ENCODE assay signal across 1 cellular context in the genomic region with DNA sequence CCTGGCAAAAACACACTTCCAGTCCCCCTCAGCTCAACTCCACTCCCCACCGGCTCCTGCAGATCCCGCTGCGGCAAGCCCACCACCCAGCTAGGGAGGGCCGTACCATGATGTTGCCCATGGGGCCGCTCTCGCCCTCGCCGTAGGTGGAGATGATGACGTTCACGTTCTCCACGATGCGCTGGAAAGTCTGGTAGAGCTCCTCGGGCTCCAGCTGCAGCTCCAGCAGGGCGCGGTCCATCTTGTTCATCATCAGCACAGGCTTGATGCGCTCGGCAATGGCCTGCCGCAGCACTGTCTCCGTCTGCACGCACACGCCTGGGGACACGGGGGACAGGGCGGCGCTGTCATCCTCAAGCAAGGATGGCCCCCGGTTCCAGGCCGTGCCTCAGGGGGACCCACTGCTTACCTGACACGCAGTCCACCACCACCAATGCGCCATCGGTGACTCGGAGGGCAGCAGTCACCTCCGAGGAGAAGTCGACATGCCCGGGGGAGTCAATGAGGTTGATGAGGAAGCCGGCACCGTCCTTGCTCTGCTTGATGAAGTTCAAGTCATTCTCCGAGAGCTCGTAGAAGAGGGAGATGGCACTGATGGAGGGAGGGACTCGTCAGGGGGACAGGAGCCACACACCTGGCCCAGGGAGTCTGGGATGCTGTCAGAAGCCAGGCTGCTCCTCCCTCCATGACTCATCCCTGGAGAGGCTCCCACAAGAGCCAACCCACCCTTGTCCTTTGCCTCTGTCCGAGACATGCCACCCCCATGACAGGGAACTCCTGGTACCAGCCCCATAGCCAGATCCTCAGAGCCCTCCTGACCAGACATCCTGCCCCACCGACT.
TF ChIP-seq lines count a peak whose summit lies in the region.

No MANE protein-coding gene starts in this region.

TF ChIP-seq in endothelial cell of umbilical vein, 7 proteins besides CTCF, POLR2A, EP300 and RAD21:
- TF ChIP-seq JUN (IDR thresholded peaks at IDR 0.05; ENCODE audit: borderline replicate concordance, insufficient read depth, insufficient read length, low read depth): no peak
- peak; percentile 25 for TF ChIP-seq FOS (IDR thresholded peaks at IDR 0.05; ENCODE audit: borderline replicate concordance, insufficient read depth, low read length)
- TF ChIP-seq GATA2 (IDR thresholded peaks at IDR 0.05; ENCODE audit: insufficient read depth, insufficient read length, low read depth, low read length): no peak
